8 cellular contexts compared by ENCODE assay signal in the genomic region with DNA sequence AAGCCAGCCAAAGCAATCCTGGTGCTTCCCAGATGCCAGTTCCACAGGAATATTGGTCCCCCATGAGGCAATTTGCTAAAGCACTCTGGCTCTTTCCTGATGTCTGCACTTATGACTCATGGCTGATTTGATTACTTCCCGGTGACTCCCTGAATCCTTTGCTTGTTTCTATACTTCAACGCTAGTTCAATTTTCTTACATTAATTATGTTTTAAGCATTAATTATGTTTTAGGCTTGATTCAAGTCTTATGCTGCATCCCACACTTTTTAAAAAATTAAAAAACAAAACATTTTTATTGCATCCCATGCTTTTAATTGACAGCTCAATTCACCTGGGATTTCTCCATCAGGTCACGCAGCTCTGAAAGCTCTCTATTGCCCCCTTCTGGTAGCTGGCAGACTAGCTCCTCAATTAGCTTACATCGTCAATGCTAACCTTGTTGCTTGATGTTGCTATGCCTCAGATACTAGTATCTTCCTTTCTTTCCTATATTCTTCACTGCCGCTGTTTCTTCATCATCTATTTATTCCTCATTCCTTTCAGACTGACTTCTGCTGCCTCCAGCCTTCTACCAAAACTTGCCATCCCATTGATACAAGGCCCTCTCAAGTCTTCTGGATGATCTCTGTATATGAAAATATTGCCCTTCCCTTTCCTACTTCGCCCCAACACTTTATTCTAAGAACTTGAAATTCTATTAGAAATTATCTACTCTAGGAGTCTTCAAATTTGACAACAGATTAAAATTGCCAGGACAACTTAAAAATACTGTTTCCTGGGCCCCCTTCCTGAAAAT. TPM values are rescaled to one million over a fixed set of nuclear protein-coding genes. Genes with fewer than 3 reads are reported as not detected.
DNase-seq lines count a peak whose midpoint lies in the region; ATAC-seq and FAIRE-seq lines count a peak whose summit lies in the region.

No MANE protein-coding gene starts in this region.

- H3K27ac Mint-ChIP-seq in activated CD8-positive, alpha-beta T cell treated with anti-CD3 and anti-CD28 coated beads, Interleukin-2, amount 10 ng/mL, durations not matched to agents 7 days and 5 days = no peak overlapping the region
- no peak overlapping the region for H3K27ac Mint-ChIP-seq in stimulated activated effector memory CD8-positive, alpha-beta T cell treated with anti-CD3 and anti-CD28 coated beads, Interleukin-12 subunit alpha, Interleukin-12 subunit beta, amount 100 ng/mL, for 72 hours

- CTCF ChIA-PET in activated CD8-positive, alpha-beta T cell treated with anti-CD3 and anti-CD28 coated beads, Interleukin-2, amount 10 ng/mL, durations not matched to agents 7 days and 5 days (lab: Charles Lee) = interaction anchor here (0.6 to 8.6 kb wide), 47 partner anchors 10 to 931 kb away, joined by 3 to 268 read pairs (median 4); a partner anchor contains a TSS

- no peaks in the 10 kb centered on the region for H3K9me3 Mint-ChIP-seq in activated CD8-positive, alpha-beta T cell treated with anti-CD3 and anti-CD28 coated beads, Interleukin-2, amount 10 ng/mL, durations not matched to agents 7 days and 5 days (ENCODE audit: insufficient read depth)
- H3K9me3 Mint-ChIP-seq in stimulated activated effector memory CD8-positive, alpha-beta T cell treated with anti-CD3 and anti-CD28 coated beads, Interleukin-12 subunit alpha, Interleukin-12 subunit beta, amount 100 ng/mL, for 72 hours = no peaks in the 10 kb centered on the region

- peaks cover 3% of the 10 kb centered on the region for H3K27me3 Mint-ChIP-seq in activated CD8-positive, alpha-beta T cell treated with anti-CD3 and anti-CD28 coated beads, Interleukin-2, amount 10 ng/mL, durations not matched to agents 7 days and 5 days (ENCODE audit: low read depth)

- POLR2A ChIA-PET in activated CD8-positive, alpha-beta T cell treated with anti-CD3 and anti-CD28 coated beads, Interleukin-2, amount 10 ng/mL, durations not matched to agents 7 days and 5 days (lab: Charles Lee) = interaction anchor here (1.4 to 2.4 kb wide), 3 partner anchors 28 to 45 kb away, joined by 4 to 8 read pairs (median 6); a partner anchor contains a TSS

- peak; percentile 75 for DNase-seq in AG08395 (ENCODE audit: low spot score)
- DNase-seq in NCI-H524 treated with DMSO at 0.1 percent for 48 hours (lab: John Stamatoyannopoulos, UW) = peak; percentile 83
- peak; percentile 77 for DNase-seq in activated CD8-positive, alpha-beta T cell treated with anti-CD3 and anti-CD28 coated beads, Interleukin-2, amount 10 ng/mL, durations not matched to agents 7 days and 5 days
- peak; percentile 67 for DNase-seq in mucosa of gallbladder (ENCODE audit: low spot score)
- peak; percentile 26 to 69 for DNase-seq in stimulated activated effector memory CD8-positive, alpha-beta T cell treated with anti-CD3 and anti-CD28 coated beads, Interleukin-12 subunit alpha, Interleukin-12 subunit beta, amount 100 ng/mL, for 72 hours (ENCODE audit: low spot score in 2 of 2)

- H3K4me1 Mint-ChIP-seq in activated CD8-positive, alpha-beta T cell treated with anti-CD3 and anti-CD28 coated beads, Interleukin-2, amount 10 ng/mL, durations not matched to agents 7 days and 5 days (ENCODE audit: low read depth) = peaks cover 6% of the 10 kb centered on the region
- no peaks in the 10 kb centered on the region for H3K4me1 Mint-ChIP-seq in stimulated activated effector memory CD8-positive, alpha-beta T cell treated with anti-CD3 and anti-CD28 coated beads, Interleukin-12 subunit alpha, Interleukin-12 subunit beta, amount 100 ng/mL, for 72 hours

- H3K4me3 Mint-ChIP-seq in activated CD8-positive, alpha-beta T cell treated with anti-CD3 and anti-CD28 coated beads, Interleukin-2, amount 10 ng/mL, durations not matched to agents 7 days and 5 days = no peak overlapping the region
- H3K4me3 Mint-ChIP-seq in stimulated activated effector memory CD8-positive, alpha-beta T cell treated with anti-CD3 and anti-CD28 coated beads, Interleukin-12 subunit alpha, Interleukin-12 subunit beta, amount 100 ng/mL, for 72 hours = no peak overlapping the region

- FAIRE-seq in endometrium (lab: Jason Lieb, UNC) = peak; percentile 68

- H3K36me3 Mint-ChIP-seq in activated CD8-positive, alpha-beta T cell treated with anti-CD3 and anti-CD28 coated beads, Interleukin-2, amount 10 ng/mL, durations not matched to agents 7 days and 5 days (ENCODE audit: low read depth) = no peaks in the 10 kb centered on the region
- no peaks in the 10 kb centered on the region for H3K36me3 Mint-ChIP-seq in stimulated activated effector memory CD8-positive, alpha-beta T cell treated with anti-CD3 and anti-CD28 coated beads, Interleukin-12 subunit alpha, Interleukin-12 subunit beta, amount 100 ng/mL, for 72 hours

- ATAC-seq in GM18517 (IDR thresholded peaks at IDR 0.05; ENCODE audit: unreplicated experiment) (peak; percentile 53), HG03432 (IDR thresholded peaks at IDR 0.05; ENCODE audit: unreplicated experiment) (peak; percentile 63)
- peak; percentile 78 for ATAC-seq in activated CD8-positive, alpha-beta T cell treated with anti-CD3 and anti-CD28 coated beads, Interleukin-2, amount 10 ng/mL, durations not matched to agents 7 days and 5 days
- no peak for ATAC-seq in stimulated activated effector memory CD8-positive, alpha-beta T cell treated with anti-CD3 and anti-CD28 coated beads, Interleukin-12 subunit alpha, Interleukin-12 subunit beta, amount 100 ng/mL, for 72 hours

RNA-seq across cellular contexts. Expression of a gene that starts 32.0 kb away (rescaled TPM):
- total RNA-seq in activated CD8-positive, alpha-beta T cell treated with anti-CD3 and anti-CD28 coated beads, Interleukin-2, amount 10 ng/mL, durations not matched to agents 7 days and 5 days = not detected
- total RNA-seq in mucosa of gallbladder = not detected

RNA-seq across cellular contexts. Expression of a gene that starts 45.9 kb away (rescaled TPM):
- total RNA-seq in activated CD8-positive, alpha-beta T cell treated with anti-CD3 and anti-CD28 coated beads, Interleukin-2, amount 10 ng/mL, durations not matched to agents 7 days and 5 days = 10 to 100 TPM; 32.9 to 35.8 TPM
- total RNA-seq in mucosa of gallbladder = 4.9 TPM
